Comparison of ENCODE assay signal across 8 cellular contexts in the genomic region with DNA sequence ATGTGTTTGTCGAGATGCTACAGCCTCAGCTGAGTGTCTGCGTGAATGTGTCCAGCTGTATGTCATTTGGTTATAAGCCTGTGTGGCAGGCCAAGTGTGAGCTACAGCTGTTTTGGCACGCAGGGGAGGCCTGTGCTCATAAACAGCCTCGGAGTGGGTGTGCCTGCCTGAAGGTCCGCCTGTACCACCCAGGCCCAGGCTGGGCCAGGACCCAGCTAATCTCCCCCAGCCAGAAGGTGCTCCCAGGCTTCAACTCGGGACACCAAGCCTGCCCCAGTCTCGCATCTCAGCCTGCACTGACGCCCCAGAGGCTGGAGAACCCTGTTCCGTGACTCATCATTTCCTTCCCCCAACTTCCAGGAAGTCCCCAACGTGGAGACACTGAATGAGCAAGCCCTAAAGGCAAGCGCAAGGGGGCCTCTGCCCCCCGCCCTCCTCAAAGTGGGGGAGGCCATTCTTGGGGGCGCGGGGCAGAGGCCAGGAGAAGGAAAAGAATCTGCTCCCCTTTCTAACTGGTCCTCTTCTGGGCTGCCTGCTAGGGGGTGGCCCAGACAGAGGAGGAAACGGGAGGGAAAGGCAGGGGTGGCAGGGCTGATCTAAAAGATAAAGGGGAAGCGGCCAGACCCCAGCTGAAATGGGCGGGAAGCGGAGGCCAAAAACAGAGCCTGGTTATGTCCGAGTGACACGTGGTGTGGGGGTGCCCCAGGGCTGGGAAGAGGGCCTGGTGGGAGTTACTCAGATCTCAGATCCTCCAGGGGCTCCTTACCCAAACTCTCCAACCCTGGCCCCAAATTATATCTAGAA. TPM values are rescaled to one million over a fixed set of nuclear protein-coding genes. Genes with fewer than 3 reads are reported as not detected.
DNase-seq lines count a peak whose midpoint lies in the region; ATAC-seq and TF ChIP-seq lines count a peak whose summit lies in the region.

No MANE protein-coding gene starts in this region.

- TF ChIP-seq CTCF in Panc1 (IDR thresholded peaks at IDR 0.05) (no peak), natural killer cell (IDR thresholded peaks at IDR 0.05) (no peak)

- DNase-seq in EH (ENCODE audit: low read depth) (peak; percentile 91), Panc1 (ENCODE audit: low read depth, low spot score) (no peak), fibroblast of gingiva (ENCODE audit: low read depth) (peak; percentile 92), natural killer cell (peak; percentile 73)
- peak; percentile 80 for DNase-seq in activated T-cell treated with anti-CD3 and anti-CD28 coated beads, Interleukin-2, amount 50 U/mL, for 1 hour
- peak; percentile 85 for DNase-seq in stimulated activated naive CD8-positive, alpha-beta T cell treated with anti-CD3 and anti-CD28 coated beads, Interleukin-15, Interleukin-2, amounts not matched to agents 100 U/mL and 50 U/mL, for 24 hours

- POLR2A ChIA-PET in Panc1 (lab: Charles Lee) = interaction anchor here (0.5 kb wide), 2 partner anchors 17 to 47 kb away, joined by 3 read pairs; no protein-coding TSS in a partner anchor

- no TSS peak for BruUV-seq in Panc1 (replicated peaks; lab: Mats Ljungman, UMichigan)

- intact Hi-C loops in Panc1 (cut with micrococcal nuclease; ENCODE audit: unreplicated experiment) (no loop called here), natural killer cell (cut with micrococcal nuclease) (no loop called here)

- peak; percentile 34 for ATAC-seq in HG03175 (IDR thresholded peaks at IDR 0.05; ENCODE audit: unreplicated experiment)
- ATAC-seq in Panc1 = peak; percentile 47
- peak; percentile 73 to 85 (median 74) for ATAC-seq in natural killer cell
- peak; percentile 65 for ATAC-seq in stimulated activated naive CD8-positive, alpha-beta T cell treated with anti-CD3 and anti-CD28 coated beads, Interleukin-15, Interleukin-2, amounts not matched to agents 100 U/mL and 50 U/mL, for 24 hours
- ATAC-seq in HG03457 (IDR thresholded peaks at IDR 0.05; ENCODE audit: unreplicated experiment) = no peak

- H3K36me3 Mint-ChIP-seq in natural killer cell = no peaks in the 10 kb centered on the region

- in situ Hi-C loops in Panc1 (cut with HindIII; ENCODE audit: low pct_unique_long_range_greater_than_20kb, low sequenced_read_pairs) = no loop called here

- H3K4me3 Mint-ChIP-seq in natural killer cell = peak overlapping the region; percentile 95

- CTCF ChIA-PET in Panc1 (lab: Charles Lee) = no interaction called here

- no peaks in the 10 kb centered on the region for H3K9me3 Mint-ChIP-seq in natural killer cell

- H3K4me1 ChIP-seq in Panc1 (ENCODE audit: control insufficient read depth, insufficient read depth, low read length) = peaks cover 8% of the 10 kb centered on the region

- peak overlapping the region; percentile 92 to 99 for H3K27ac Mint-ChIP-seq in natural killer cell

- H3K27me3 ChIP-seq in Panc1 (ENCODE audit: control insufficient read depth, insufficient read depth, low read length) = no peaks in the 10 kb centered on the region

- peaks cover 50 to 70% of the 10 kb centered on the region in 2 donors for H3K4me1 Mint-ChIP-seq in natural killer cell

- no peaks in the 10 kb centered on the region for H3K9me3 ChIP-seq in Panc1 (ENCODE audit: control insufficient read depth, insufficient read depth, low read depth, low read length)

- H3K4me3 ChIP-seq in Panc1 (ENCODE audit: low read depth in 2 of 2, low read length in 2 of 2) = peak overlapping the region; percentile 87 to 92

- peaks cover 3% of the 10 kb centered on the region; the same call in 1 of the 2 replicates for H3K36me3 ChIP-seq in Panc1 (ENCODE audit: control insufficient read depth, insufficient read depth, low read length)

- H3K27me3 Mint-ChIP-seq in natural killer cell (ENCODE audit: low read depth in 2 of 2) = no peaks in the 10 kb centered on the region

- peak overlapping the region; percentile 89 for H3K27ac ChIP-seq in Panc1 (ENCODE audit: low read length)

RNA-seq across cellular contexts. Expression of a gene that starts 2.0 kb away (rescaled TPM):
- 104 TPM for total RNA-seq in Panc1 (2021; ENCODE audit: unreplicated experiment)
- 140 TPM for polyA plus RNA-seq in Panc1 (2012; ENCODE audit: insufficient read length)
- total RNA-seq in natural killer cell = 10 to 100 TPM; 11.2 to 23.1 (median 18.9) TPM

RNA-seq across cellular contexts. Expression of a gene that starts 40.2 kb away (rescaled TPM):
- total RNA-seq in Panc1 (2021; ENCODE audit: unreplicated experiment) (89.5 TPM), natural killer cell (100 to 1,000 TPM; 125 to 152 (median 125) TPM)
- 137 TPM for polyA plus RNA-seq in Panc1 (2012; ENCODE audit: insufficient read length)

RNA-seq across cellular contexts. Expression of a gene that starts 40.6 kb away (rescaled TPM):
- total RNA-seq in Panc1 (2021; ENCODE audit: unreplicated experiment) (21.6 TPM), natural killer cell (10 to 100 TPM; 19.1 to 23.3 (median 19.8) TPM)
- 20.0 TPM for polyA plus RNA-seq in Panc1 (2012; ENCODE audit: insufficient read length)
